8 cellular contexts compared by ENCODE assay signal in genomic region chr16:10743610-10744369, GRCh38. TPM values are rescaled to one million over a fixed set of nuclear protein-coding genes. Genes with fewer than 3 reads are reported as not detected.
A peak's percentile ranks its signal among the peaks of the same experiment; 100 is the strongest.
DNase-seq lines count a peak whose midpoint lies in the region; ATAC-seq and TF ChIP-seq lines count a peak whose summit lies in the region.

Gene NUBP1 (plus strand): TSS chr16:10743842. CDS start chr16:10743864, 22 bp downstream.

- H3K4me3 Mint-ChIP-seq in chondrocyte (ENCODE audit: unreplicated experiment): peak within 1 kb of the TSS; percentile 84

- H3K27ac Mint-ChIP-seq in chondrocyte (ENCODE audit: unreplicated experiment): peak within 1 kb of the TSS; percentile 99

- DNase-seq in AG10803 (ENCODE audit: low read depth): peak; percentile 99
- DNase-seq in NCI-H510A (lab: John Stamatoyannopoulos, UW): peak; percentile 63
- peak; percentile 100 for DNase-seq in activated CD4-positive, alpha-beta T cell treated with anti-CD3 and anti-CD28 coated beads for 24 hours (ENCODE audit: low read depth in 2 of 2)
- peak; percentile 97 for DNase-seq in chondrocyte (ENCODE audit: low spot score)
- peak; percentile 89 for DNase-seq in kidney epithelial cell (ENCODE audit: low read depth)
- peak; percentile 99 for DNase-seq in stimulated activated CD4-positive, alpha-beta T cell treated with anti-CD3 and anti-CD28 coated beads, Interleukin-15, amount 100 ng/mL, for 48 hours (ENCODE audit: low read depth in 2 of 2)

- no peak for TF ChIP-seq CTCF in AG10803 (conservative IDR thresholded peaks at IDR 0.05; ENCODE audit: low read length)
- TF ChIP-seq CTCF in chondrocyte (IDR thresholded peaks at IDR 0.05): no peak
- TF ChIP-seq CTCF in kidney epithelial cell (IDR thresholded peaks at IDR 0.05; ENCODE audit: insufficient read depth, low read length, poor library complexity, severe bottlenecking): no peak

- no peaks in the 10 kb centered on the region for H3K27me3 ChIP-seq in kidney epithelial cell (ENCODE audit: control insufficient read depth, insufficient read depth, low read length)

- peaks cover 28% of the 10 kb centered on the region for H3K4me1 Mint-ChIP-seq in chondrocyte (ENCODE audit: low read depth)

- peak; percentile 87 for ATAC-seq in GM19043 (IDR thresholded peaks at IDR 0.05; ENCODE audit: low read depth, unreplicated experiment)
- ATAC-seq in HG03378 (IDR thresholded peaks at IDR 0.05; ENCODE audit: unreplicated experiment): peak; percentile 64

- no peaks in the 10 kb centered on the region for H3K36me3 ChIP-seq in kidney epithelial cell (ENCODE audit: control insufficient read depth, insufficient read depth, low read length)

- peaks cover 4% of the 10 kb centered on the region for H3K36me3 Mint-ChIP-seq in chondrocyte (ENCODE audit: low read depth)

- H3K4me3 ChIP-seq in AG10803 (ENCODE audit: low read length) (peak within 1 kb of the TSS; percentile 82), kidney epithelial cell (ENCODE audit: low read depth, low read length) (peak within 1 kb of the TSS; percentile 74)

- H3K27me3 Mint-ChIP-seq in chondrocyte (ENCODE audit: low read depth): no peaks in the 10 kb centered on the region

- H3K9me3 Mint-ChIP-seq in chondrocyte (ENCODE audit: low read depth): no peaks in the 10 kb centered on the region

RNA-seq across cellular contexts. Expression of gene NUBP1, which starts in this region (rescaled TPM):
- total RNA-seq in chondrocyte (17.2 to 20.0 TPM (median 18.5 TPM) in 3 replicates), kidney epithelial cell (26.0 and 27.6 TPM in 2 replicates)

Comparison
In these comparisons a context has a peak if more than half of its experiments do, and no peak if none do; other contexts are left out.
1. Peak in every context shown above with its lines: DNase-seq, ATAC-seq and H3K4me3 ChIP-seq.